In the genomic region with DNA sequence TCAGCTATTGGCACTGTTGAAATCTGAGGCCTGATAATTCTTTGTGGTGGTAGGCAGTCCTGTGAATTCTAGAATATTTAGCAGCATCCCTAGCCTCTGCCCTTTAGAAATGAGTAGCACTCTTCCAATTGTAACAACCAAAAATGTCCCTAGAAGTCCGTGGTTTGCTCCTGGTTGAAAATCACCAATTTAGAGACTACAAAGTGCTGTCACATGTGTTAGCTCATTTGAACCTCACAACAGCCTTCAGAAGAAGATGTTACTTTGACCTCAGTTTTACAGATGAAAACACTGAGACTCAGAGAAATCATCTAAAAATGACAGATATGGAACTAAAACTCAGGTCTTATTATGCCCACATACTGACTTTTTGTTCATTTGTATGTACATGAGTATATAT, we compare ENCODE assay signal across 19 cellular contexts.
A peak's percentile ranks its signal among the peaks of the same experiment; 100 is the strongest.
DNase-seq lines count a peak whose midpoint lies in the region; ATAC-seq and TF ChIP-seq lines count a peak whose summit lies in the region.
"Had no signal": no experiment of that assay in that cellular context is flagged by ENCODE, and none has a peak within 500 bp of the region (broad histone marks: within the 10 kb centered on the region; RNA-seq: fewer than 3 reads in every experiment).

No MANE protein-coding gene starts in this region.

- WGBS in sigmoid colon, 2 donors: 76 to 83% methylated on average over 1 of the region's 1 CpG

- no peak overlapping the region for H3K4me3 ChIP-seq in sigmoid colon
- H3K4me3 ChIP-seq: BLaER1, GM23338 had no signal

- CTCF ChIA-PET in activated CD8-positive, alpha-beta T cell treated with anti-CD3 and anti-CD28 coated beads for 36 hours (lab: Charles Lee): interaction anchor here (1.0 kb wide), 1 partner anchor 10 kb away, joined by 3 read pairs; no protein-coding TSS in a partner anchor
- CTCF ChIA-PET in activated CD8-positive, alpha-beta T cell treated with anti-CD3 and anti-CD28 coated beads, Interleukin-2, amount 10 ng/mL, durations not matched to agents 7 days and 5 days (lab: Charles Lee): no interaction called here

- no peaks in the 10 kb centered on the region for H3K27me3 Mint-ChIP-seq in activated CD8-positive, alpha-beta T cell treated with anti-CD3 and anti-CD28 coated beads for 36 hours
- no peaks in the 10 kb centered on the region for H3K27me3 Mint-ChIP-seq in activated CD8-positive, alpha-beta T cell treated with anti-CD3 and anti-CD28 coated beads, Interleukin-2, amount 10 ng/mL, durations not matched to agents 7 days and 5 days (ENCODE audit: low read depth)
- no peaks in the 10 kb centered on the region for H3K27me3 Mint-ChIP-seq in stimulated activated naive CD8-positive, alpha-beta T cell treated with anti-CD3 and anti-CD28 coated beads, Interleukin-15, amount 100 ng/mL, for 72 hours
- H3K27me3 Mint-ChIP-seq in T-helper 2 cell treated with Interferon-gamma antibody and Interleukin-4, amounts not matched to agents 5 μg/mL and 100 μg/mL, for 36 hours (ENCODE audit: low read depth): no peaks in the 10 kb centered on the region
- H3K27me3 Mint-ChIP-seq: CD4-positive, alpha-beta memory T cell had no signal

- no peak for DNase-seq in activated CD8-positive, alpha-beta T cell treated with anti-CD3 and anti-CD28 coated beads for 36 hours
- DNase-seq in activated CD8-positive, alpha-beta T cell treated with anti-CD3 and anti-CD28 coated beads, Interleukin-2, amount 10 ng/mL, durations not matched to agents 7 days and 5 days: no peak
- DNase-seq in stimulated activated naive CD8-positive, alpha-beta T cell treated with anti-CD3 and anti-CD28 coated beads, Interleukin-15, Interleukin-2, amounts not matched to agents 100 U/mL and 50 U/mL, for 24 hours: no peak
- DNase-seq in stimulated activated naive CD8-positive, alpha-beta T cell treated with anti-CD3 and anti-CD28 coated beads, Interleukin-15, amount 100 ng/mL, for 72 hours: no peak
- DNase-seq in stimulated activated effector memory CD8-positive, alpha-beta T cell treated with anti-CD3 and anti-CD28 coated beads, Interleukin-12 subunit alpha, Interleukin-12 subunit beta, amount 100 ng/mL, for 72 hours (ENCODE audit: low spot score in 2 of 2): no peak
- no peak for DNase-seq in T-helper 2 cell treated with Interferon-gamma antibody and Interleukin-4, amounts not matched to agents 5 μg/mL and 100 μg/mL, for 36 hours (ENCODE audit: low spot score)
- DNase-seq in sigmoid colon: no peak
- DNase-seq: Calu3; CD4-positive, alpha-beta memory T cell; DMS79 treated with DMSO at 0.1 percent for 48 hours; GF-D8; H7; HFFc6 had no signal

- TF ChIP-seq EP300 in sigmoid colon (IDR thresholded peaks at IDR 0.05): no peak

- POLR2A ChIA-PET in activated CD8-positive, alpha-beta T cell treated with anti-CD3 and anti-CD28 coated beads for 36 hours (lab: Charles Lee): no interaction called here
- POLR2A ChIA-PET in activated CD8-positive, alpha-beta T cell treated with anti-CD3 and anti-CD28 coated beads, Interleukin-2, amount 10 ng/mL, durations not matched to agents 7 days and 5 days (lab: Charles Lee): no interaction called here

- H3K27ac Mint-ChIP-seq in activated CD8-positive, alpha-beta T cell treated with anti-CD3 and anti-CD28 coated beads for 36 hours: no peak overlapping the region
- no peak overlapping the region for H3K27ac Mint-ChIP-seq in activated CD8-positive, alpha-beta T cell treated with anti-CD3 and anti-CD28 coated beads, Interleukin-2, amount 10 ng/mL, durations not matched to agents 7 days and 5 days
- H3K27ac Mint-ChIP-seq in stimulated activated naive CD8-positive, alpha-beta T cell treated with anti-CD3 and anti-CD28 coated beads, Interleukin-15, amount 100 ng/mL, for 72 hours: no peak overlapping the region
- H3K27ac Mint-ChIP-seq in stimulated activated effector memory CD8-positive, alpha-beta T cell treated with anti-CD3 and anti-CD28 coated beads, Interleukin-12 subunit alpha, Interleukin-12 subunit beta, amount 100 ng/mL, for 72 hours: no peak overlapping the region
- no peak overlapping the region for H3K27ac Mint-ChIP-seq in T-helper 2 cell treated with Interferon-gamma antibody and Interleukin-4, amounts not matched to agents 5 μg/mL and 100 μg/mL, for 36 hours
- H3K27ac Mint-ChIP-seq: CD14-positive monocyte; CD4-positive, alpha-beta memory T cell; GM23338; HFFc6 had no signal

- no peak for TF ChIP-seq CTCF in activated CD8-positive, alpha-beta T cell treated with anti-CD3 and anti-CD28 coated beads for 36 hours (IDR thresholded peaks at IDR 0.05)
- no peak for TF ChIP-seq CTCF in sigmoid colon (IDR thresholded peaks at IDR 0.05)

- no peak for TF ChIP-seq POLR2A in sigmoid colon (IDR thresholded peaks at IDR 0.05)

- no peak overlapping the region for H3K27ac ChIP-seq in sigmoid colon
- H3K27ac ChIP-seq: 22Rv1, BLaER1, HL-60 had no signal

- H3K36me3 Mint-ChIP-seq in activated CD8-positive, alpha-beta T cell treated with anti-CD3 and anti-CD28 coated beads for 36 hours (ENCODE audit: low read depth): no peaks in the 10 kb centered on the region
- H3K36me3 Mint-ChIP-seq in activated CD8-positive, alpha-beta T cell treated with anti-CD3 and anti-CD28 coated beads, Interleukin-2, amount 10 ng/mL, durations not matched to agents 7 days and 5 days (ENCODE audit: low read depth): no peaks in the 10 kb centered on the region
- H3K36me3 Mint-ChIP-seq in stimulated activated effector memory CD8-positive, alpha-beta T cell treated with anti-CD3 and anti-CD28 coated beads, Interleukin-12 subunit alpha, Interleukin-12 subunit beta, amount 100 ng/mL, for 72 hours: no peaks in the 10 kb centered on the region
- H3K36me3 Mint-ChIP-seq in T-helper 2 cell treated with Interferon-gamma antibody and Interleukin-4, amounts not matched to agents 5 μg/mL and 100 μg/mL, for 36 hours (ENCODE audit: low read depth): no peaks in the 10 kb centered on the region

- no peak overlapping the region for H3K4me3 Mint-ChIP-seq in activated CD8-positive, alpha-beta T cell treated with anti-CD3 and anti-CD28 coated beads for 36 hours
- no peak overlapping the region for H3K4me3 Mint-ChIP-seq in activated CD8-positive, alpha-beta T cell treated with anti-CD3 and anti-CD28 coated beads, Interleukin-2, amount 10 ng/mL, durations not matched to agents 7 days and 5 days
- no peak overlapping the region for H3K4me3 Mint-ChIP-seq in stimulated activated naive CD8-positive, alpha-beta T cell treated with anti-CD3 and anti-CD28 coated beads, Interleukin-15, amount 100 ng/mL, for 72 hours
- no peak overlapping the region for H3K4me3 Mint-ChIP-seq in stimulated activated effector memory CD8-positive, alpha-beta T cell treated with anti-CD3 and anti-CD28 coated beads, Interleukin-12 subunit alpha, Interleukin-12 subunit beta, amount 100 ng/mL, for 72 hours
- H3K4me3 Mint-ChIP-seq in T-helper 2 cell treated with Interferon-gamma antibody and Interleukin-4, amounts not matched to agents 5 μg/mL and 100 μg/mL, for 36 hours: no peak overlapping the region
- H3K4me3 Mint-ChIP-seq: CD14-positive monocyte; CD4-positive, alpha-beta memory T cell; GM23338; HFFc6 had no signal

- peaks cover 27% of the 10 kb centered on the region for H3K4me1 Mint-ChIP-seq in activated CD8-positive, alpha-beta T cell treated with anti-CD3 and anti-CD28 coated beads for 36 hours (ENCODE audit: low read depth)
- H3K4me1 Mint-ChIP-seq in activated CD8-positive, alpha-beta T cell treated with anti-CD3 and anti-CD28 coated beads, Interleukin-2, amount 10 ng/mL, durations not matched to agents 7 days and 5 days (ENCODE audit: low read depth): peaks cover 19% of the 10 kb centered on the region
- H3K4me1 Mint-ChIP-seq in stimulated activated naive CD8-positive, alpha-beta T cell treated with anti-CD3 and anti-CD28 coated beads, Interleukin-15, amount 100 ng/mL, for 72 hours: peaks cover 24% of the 10 kb centered on the region
- H3K4me1 Mint-ChIP-seq in stimulated activated effector memory CD8-positive, alpha-beta T cell treated with anti-CD3 and anti-CD28 coated beads, Interleukin-12 subunit alpha, Interleukin-12 subunit beta, amount 100 ng/mL, for 72 hours: peaks cover 35% of the 10 kb centered on the region
- H3K4me1 Mint-ChIP-seq in T-helper 2 cell treated with Interferon-gamma antibody and Interleukin-4, amounts not matched to agents 5 μg/mL and 100 μg/mL, for 36 hours (ENCODE audit: low read depth): peaks cover 2% of the 10 kb centered on the region

- intact Hi-C loops in activated CD8-positive, alpha-beta T cell treated with anti-CD3 and anti-CD28 coated beads for 36 hours (cut with micrococcal nuclease): no loop called here
- intact Hi-C loops in sigmoid colon (cut with DNase I): no loop called here

- no peaks in the 10 kb centered on the region for H3K36me3 ChIP-seq in sigmoid colon
- H3K36me3 ChIP-seq: BLaER1 had no signal

- no peaks in the 10 kb centered on the region for H3K4me1 ChIP-seq in sigmoid colon

- no peaks in the 10 kb centered on the region for H3K9me3 ChIP-seq in sigmoid colon
- H3K9me3 ChIP-seq: BLaER1 had no signal

- H3K9me3 Mint-ChIP-seq in activated CD8-positive, alpha-beta T cell treated with anti-CD3 and anti-CD28 coated beads for 36 hours: no peaks in the 10 kb centered on the region
- no peaks in the 10 kb centered on the region for H3K9me3 Mint-ChIP-seq in activated CD8-positive, alpha-beta T cell treated with anti-CD3 and anti-CD28 coated beads, Interleukin-2, amount 10 ng/mL, durations not matched to agents 7 days and 5 days (ENCODE audit: insufficient read depth)
- H3K9me3 Mint-ChIP-seq in stimulated activated naive CD8-positive, alpha-beta T cell treated with anti-CD3 and anti-CD28 coated beads, Interleukin-15, amount 100 ng/mL, for 72 hours: no peaks in the 10 kb centered on the region
- H3K9me3 Mint-ChIP-seq in stimulated activated effector memory CD8-positive, alpha-beta T cell treated with anti-CD3 and anti-CD28 coated beads, Interleukin-12 subunit alpha, Interleukin-12 subunit beta, amount 100 ng/mL, for 72 hours: no peaks in the 10 kb centered on the region
- H3K9me3 Mint-ChIP-seq in T-helper 2 cell treated with Interferon-gamma antibody and Interleukin-4, amounts not matched to agents 5 μg/mL and 100 μg/mL, for 36 hours: no peaks in the 10 kb centered on the region
- H3K9me3 Mint-ChIP-seq: CD14-positive monocyte; CD4-positive, alpha-beta memory T cell; GM23338; HFFc6 had no signal

- ATAC-seq in activated CD8-positive, alpha-beta T cell treated with anti-CD3 and anti-CD28 coated beads for 36 hours: peak; percentile 47
- no peak for ATAC-seq in activated CD8-positive, alpha-beta T cell treated with anti-CD3 and anti-CD28 coated beads, Interleukin-2, amount 10 ng/mL, durations not matched to agents 7 days and 5 days
- ATAC-seq in stimulated activated naive CD8-positive, alpha-beta T cell treated with anti-CD3 and anti-CD28 coated beads, Interleukin-15, Interleukin-2, amounts not matched to agents 100 U/mL and 50 U/mL, for 24 hours: peak; percentile 28
- no peak for ATAC-seq in stimulated activated naive CD8-positive, alpha-beta T cell treated with anti-CD3 and anti-CD28 coated beads, Interleukin-15, amount 100 ng/mL, for 72 hours
- peak; percentile 85 for ATAC-seq in stimulated activated effector memory CD8-positive, alpha-beta T cell treated with anti-CD3 and anti-CD28 coated beads, Interleukin-12 subunit alpha, Interleukin-12 subunit beta, amount 100 ng/mL, for 72 hours
- ATAC-seq: GM23338, HCT116 had no signal

- H3K27me3 ChIP-seq in sigmoid colon: no peaks in the 10 kb centered on the region
- H3K27me3 ChIP-seq: BLaER1 had no signal

Comparison
In these comparisons a context has a peak if more than half of its experiments do, and no peak if none do; other contexts are left out.
1. ATAC-seq: peak in activated CD8-positive, alpha-beta T cell treated with anti-CD3 and anti-CD28 coated beads for 36 hours (single experiment), stimulated activated naive CD8-positive, alpha-beta T cell treated with anti-CD3 and anti-CD28 coated beads, Interleukin-15, Interleukin-2, amounts not matched to agents 100 U/mL and 50 U/mL, for 24 hours (single experiment) and stimulated activated effector memory CD8-positive, alpha-beta T cell treated with anti-CD3 and anti-CD28 coated beads, Interleukin-12 subunit alpha, Interleukin-12 subunit beta, amount 100 ng/mL, for 72 hours (single experiment); none in activated CD8-positive, alpha-beta T cell treated with anti-CD3 and anti-CD28 coated beads, Interleukin-2, amount 10 ng/mL, durations not matched to agents 7 days and 5 days (single experiment) and stimulated activated naive CD8-positive, alpha-beta T cell treated with anti-CD3 and anti-CD28 coated beads, Interleukin-15, amount 100 ng/mL, for 72 hours (single experiment).